In genomic region chr3:123611077-123611476, GRCh38 we compare ENCODE assay signal across 19 cellular contexts.
"Had no signal": no experiment of that assay in that cellular context is flagged by ENCODE, and none has a peak within 500 bp of the region (broad histone marks: within the 10 kb centered on the region; RNA-seq: fewer than 3 reads in every experiment).

No MANE protein-coding gene starts in this region.

- H3K4me3 ChIP-seq: ascending aorta, esophagus squamous epithelium, hepatocyte, ovary, suprapubic skin, transverse colon, vagina had no signal

- H3K36me3 Mint-ChIP-seq: natural killer cell had no signal

- H3K4me3 Mint-ChIP-seq: activated naive CD4-positive, alpha-beta T cell treated with anti-CD3 and anti-CD28 coated beads, Interleukin-2, amount 50 U/mL, for 24 hours; natural killer cell; stimulated activated naive CD8-positive, alpha-beta T cell treated with anti-CD3 and anti-CD28 coated beads, Interleukin-15, Interleukin-2, amounts not matched to agents 100 ng/mL and 50 ng/mL, for 24 hours had no signal

- H3K4me2 ChIP-seq: hepatocyte had no signal

- DNase-seq: activated CD4-positive, alpha-beta T cell treated with anti-CD3 and anti-CD28 coated beads for 1 hour; activated CD4-positive, alpha-beta T cell treated with anti-CD3 and anti-CD28 coated beads, Interleukin-2, amount 50 U/mL, for 4 hours; activated gamma-delta T cell; cerebellar nuclear complex; cortex of kidney; effector CD4-positive, alpha-beta T cell; esophagus squamous epithelium; mesenchymal stem cell; natural killer cell; ovary; T-helper 1 cell; T-helper 9 cell; transverse colon had no signal

- H3K27me3 ChIP-seq: ascending aorta, esophagus squamous epithelium, hepatocyte, ovary, suprapubic skin, transverse colon, vagina had no signal

- H3K27ac Mint-ChIP-seq: activated naive CD4-positive, alpha-beta T cell treated with anti-CD3 and anti-CD28 coated beads, Interleukin-2, amount 50 U/mL, for 24 hours; natural killer cell; stimulated activated naive CD8-positive, alpha-beta T cell treated with anti-CD3 and anti-CD28 coated beads, Interleukin-15, Interleukin-2, amounts not matched to agents 100 ng/mL and 50 ng/mL, for 24 hours had no signal

- H3K27me3 Mint-ChIP-seq: activated naive CD4-positive, alpha-beta T cell treated with anti-CD3 and anti-CD28 coated beads, Interleukin-2, amount 50 U/mL, for 24 hours; stimulated activated naive CD8-positive, alpha-beta T cell treated with anti-CD3 and anti-CD28 coated beads, Interleukin-15, Interleukin-2, amounts not matched to agents 100 ng/mL and 50 ng/mL, for 24 hours had no signal

- H3K9me3 ChIP-seq: ascending aorta, esophagus squamous epithelium, ovary, suprapubic skin, transverse colon, vagina had no signal

- H3K36me3 ChIP-seq: ovary had no signal

- H3K9me3 Mint-ChIP-seq: activated naive CD4-positive, alpha-beta T cell treated with anti-CD3 and anti-CD28 coated beads, Interleukin-2, amount 50 U/mL, for 24 hours; natural killer cell; stimulated activated naive CD8-positive, alpha-beta T cell treated with anti-CD3 and anti-CD28 coated beads, Interleukin-15, Interleukin-2, amounts not matched to agents 100 ng/mL and 50 ng/mL, for 24 hours had no signal

- H3K4me1 Mint-ChIP-seq: activated naive CD4-positive, alpha-beta T cell treated with anti-CD3 and anti-CD28 coated beads, Interleukin-2, amount 50 U/mL, for 24 hours had no signal

- ATAC-seq: natural killer cell had no signal

- H3K4me1 ChIP-seq: esophagus squamous epithelium, suprapubic skin, transverse colon, vagina had no signal

- H3K27ac ChIP-seq: ascending aorta, esophagus squamous epithelium, hepatocyte, ovary, suprapubic skin, vagina had no signal
